Comparison of ENCODE assay signal across 15 cellular contexts in the genomic region with DNA sequence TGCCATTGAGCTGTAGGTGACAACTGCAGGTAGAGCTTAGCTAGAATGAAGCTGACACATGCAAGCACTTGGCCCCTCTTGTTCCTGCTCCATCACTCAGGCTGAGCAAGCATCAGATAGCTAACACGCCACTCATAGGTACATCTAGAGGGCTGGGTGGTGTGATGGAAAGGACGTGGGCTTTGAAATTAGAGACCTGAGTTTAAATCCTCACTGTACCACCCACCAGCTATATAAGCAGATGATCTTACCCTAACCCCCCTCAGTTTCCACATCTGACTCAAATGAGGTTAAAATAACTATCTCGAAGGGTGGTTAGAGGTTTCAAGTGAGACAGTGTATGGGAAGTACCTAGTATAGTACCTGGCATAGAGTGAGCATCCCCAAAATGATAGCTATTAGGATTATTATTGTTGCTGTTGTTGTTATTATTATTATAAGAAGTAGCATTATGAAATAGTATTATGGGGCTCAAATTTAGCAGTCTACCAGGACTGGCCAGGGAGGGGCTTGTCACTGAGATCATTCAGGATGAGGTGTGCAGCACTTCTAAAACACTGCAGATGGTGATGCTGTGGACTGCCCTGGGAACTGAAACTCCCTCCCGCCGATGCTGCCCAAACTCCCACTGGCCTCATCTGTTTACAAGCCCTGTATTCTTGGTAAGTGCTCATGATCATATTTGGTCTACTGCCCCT. TPM values are rescaled to one million over a fixed set of nuclear protein-coding genes. Genes with fewer than 3 reads are reported as not detected.
A peak's percentile ranks its signal among the peaks of the same experiment; 100 is the strongest.
DNase-seq lines count a peak whose midpoint lies in the region; ATAC-seq and TF ChIP-seq lines count a peak whose summit lies in the region.
"Had no signal": no experiment of that assay in that cellular context is flagged by ENCODE, and none has a peak within 500 bp of the region (broad histone marks: within the 10 kb centered on the region; RNA-seq: fewer than 3 reads in every experiment).

No MANE protein-coding gene starts in this region.

- no peak for TF ChIP-seq POLR2A in upper lobe of left lung (IDR thresholded peaks at IDR 0.05)

- no peaks in the 10 kb centered on the region for H3K36me3 ChIP-seq in upper lobe of left lung
- H3K36me3 ChIP-seq: neutrophil had no signal

- H3K9me3 ChIP-seq in upper lobe of left lung = no peaks in the 10 kb centered on the region
- H3K9me3 ChIP-seq: neutrophil had no signal

- no peak for TF ChIP-seq CTCF in upper lobe of left lung (IDR thresholded peaks at IDR 0.05)

- no peak overlapping the region for H3K27ac ChIP-seq in upper lobe of left lung
- H3K27ac ChIP-seq: neutrophil had no signal

- 93 to 99% methylated on average over 5 of the region's 5 CpGs for WGBS in upper lobe of left lung, 2 donors

- no peaks in the 10 kb centered on the region for H3K27me3 ChIP-seq in upper lobe of left lung
- H3K27me3 ChIP-seq: neutrophil had no signal

- no peaks in the 10 kb centered on the region for H3K4me1 ChIP-seq in upper lobe of left lung

- ATAC-seq in GM18499 (IDR thresholded peaks at IDR 0.05; ENCODE audit: insufficient read depth, unreplicated experiment) = peak; percentile 66
- ATAC-seq in GM19324 (IDR thresholded peaks at IDR 0.05; ENCODE audit: low FRiP score, unreplicated experiment) = peak; percentile 50
- peak; percentile 77 for ATAC-seq in HG02759 (IDR thresholded peaks at IDR 0.05; ENCODE audit: unreplicated experiment)
- ATAC-seq in HG03460 (IDR thresholded peaks at IDR 0.05; ENCODE audit: unreplicated experiment) = peak; percentile 71
- ATAC-seq in upper lobe of left lung (ENCODE audit: low FRiP score in 2 of 2) = no peak

- DNase-seq in upper lobe of left lung (no peak), medulla oblongata (ENCODE audit: extremely low spot score) (no peak), NCI-H510A (lab: John Stamatoyannopoulos, UW) (no peak), kidney tubule cell (ENCODE audit: low spot score) (no peak)
- DNase-seq: CD4-positive, alpha-beta T cell; KG1; NCI-H526; stimulated activated CD4-positive, alpha-beta T cell treated with anti-CD3 and anti-CD28 coated beads, Interleukin-1b, Interleukin-23, amount 100 ng/mL, for 48 hours had no signal

- TF ChIP-seq EP300 in upper lobe of left lung (IDR thresholded peaks at IDR 0.05) = no peak

- H3K4me3 ChIP-seq in upper lobe of left lung = no peak overlapping the region

RNA-seq across cellular contexts. Expression of gene REELD1, which starts 59.0 kb away (rescaled TPM):
- 1 to 10 TPM in 2 of 6 donors, under 1 TPM in 4; 0.26 to 2.1 (median 0.73) TPM for total RNA-seq in upper lobe of left lung
- total RNA-seq: kidney epithelial cell, urinary bladder had no signal

Comparison
In these comparisons a context has a peak if more than half of its experiments do, and no peak if none do; other contexts are left out.
1. ATAC-seq: peak in GM18499 (single experiment), GM19324 (single experiment), HG02759 (single experiment) and HG03460 (single experiment); none in upper lobe of left lung (0 of 2).